1 cellular context compared by ENCODE assay signal in genomic region chr20:44885392-44886275, GRCh38.
A peak's percentile ranks its signal among the peaks of the same experiment; 100 is the strongest.
TF ChIP-seq lines count a peak whose summit lies in the region.

TSS of gene YWHAB (plus strand) at chr20:44885705. CDS start at chr20:44901534, 15,829 bp downstream.

TF ChIP-seq in HepG2, 621 proteins besides CTCF, POLR2A, EP300 and RAD21 (continued from another document and continues in another):
- TF ChIP-seq CSRNP2 (CRISPR knock-in tag; conservative IDR thresholded peaks at IDR 0.05; ENCODE audit: low read depth) (no peak), JDP2 (CRISPR knock-in tag; IDR thresholded peaks at IDR 0.05; ENCODE audit: borderline replicate concordance) (no peak), ZNF354B (CRISPR knock-in tag; IDR thresholded peaks at IDR 0.05) (no peak), SMAD3 (CRISPR knock-in tag; IDR thresholded peaks at IDR 0.05) (no peak), MLXIP (CRISPR knock-in tag; IDR thresholded peaks at IDR 0.05; ENCODE audit: borderline replicate concordance) (peak; percentile 35; the same call in 1 of the 2 replicates), ZSCAN20 (CRISPR knock-in tag; IDR thresholded peaks at IDR 0.05; ENCODE audit: borderline replicate concordance) (peak; percentile 84; the same call in 1 of the 2 replicates), ZNF572 (CRISPR knock-in tag; IDR thresholded peaks at IDR 0.05) (peak; percentile 94; the same call in 1 of the 2 replicates), ZNF12 (CRISPR knock-in tag; IDR thresholded peaks at IDR 0.05) (no peak), ZNF691 (CRISPR knock-in tag; IDR thresholded peaks at IDR 0.05; ENCODE audit: borderline replicate concordance, low read depth) (peak; percentile 83; the same call in 1 of the 2 replicates), ISX (CRISPR knock-in tag; conservative IDR thresholded peaks at IDR 0.05) (no peak), SP4 (CRISPR knock-in tag; IDR thresholded peaks at IDR 0.05) (peak; percentile 96), KDM2A (CRISPR knock-in tag; IDR thresholded peaks at IDR 0.05; ENCODE audit: borderline replicate concordance, low read depth) (peak; percentile 95), ZSCAN31 (CRISPR knock-in tag; IDR thresholded peaks at IDR 0.05; ENCODE audit: low read depth) (peak; percentile 46; the same call in 1 of the 2 replicates), ZBTB7B (CRISPR knock-in tag; IDR thresholded peaks at IDR 0.05) (peak; percentile 81), TAF1 (CRISPR knock-in tag; IDR thresholded peaks at IDR 0.05) (peak; percentile 93), DNMT1 (CRISPR knock-in tag; IDR thresholded peaks at IDR 0.05) (peak; percentile 59), HNRNPL (IDR thresholded peaks at IDR 0.05; ENCODE audit: low read depth, low read length) (0 out of 2 replicates have a peak, but pooled peaks have one; percentile 16), ARNT2 (CRISPR knock-in tag; IDR thresholded peaks at IDR 0.05; ENCODE audit: low read depth) (peak; percentile 92), MAF1 (CRISPR knock-in tag; IDR thresholded peaks at IDR 0.05; ENCODE audit: borderline replicate concordance) (no peak), ZNF775 (CRISPR knock-in tag; IDR thresholded peaks at IDR 0.05; ENCODE audit: borderline replicate concordance) (no peak), NCOR1 (IDR thresholded peaks at IDR 0.05; ENCODE audit: borderline replicate concordance, low read length) (no peak), MAX (IDR thresholded peaks at IDR 0.05) (peak; percentile 74), ARID4A (CRISPR knock-in tag; IDR thresholded peaks at IDR 0.05; ENCODE audit: borderline replicate concordance) (peak; percentile 97), CEBPG (CRISPR knock-in tag; IDR thresholded peaks at IDR 0.05) (peak; percentile 90), PHB2 (IDR thresholded peaks at IDR 0.05; ENCODE audit: partially characterized antibody) (no peak), ZNF317 (CRISPR knock-in tag; IDR thresholded peaks at IDR 0.05) (peak; percentile 90), IKZF1 (IDR thresholded peaks at IDR 0.05) (no peak), MEIS2 (CRISPR knock-in tag; IDR thresholded peaks at IDR 0.05) (peak; percentile 22; the same call in 1 of the 2 replicates), ZNF143 (CRISPR knock-in tag; IDR thresholded peaks at IDR 0.05) (peak; percentile 29; the same call in 1 of the 2 replicates), NCOA2 (CRISPR knock-in tag; IDR thresholded peaks at IDR 0.05) (no peak; the same call in none of the 2 replicates), NCOA1 (CRISPR knock-in tag; IDR thresholded peaks at IDR 0.05) (no peak), GPN1 (CRISPR knock-in tag; IDR thresholded peaks at IDR 0.05; ENCODE audit: borderline replicate concordance) (no peak), FOXJ3 (CRISPR knock-in tag; IDR thresholded peaks at IDR 0.05; ENCODE audit: borderline replicate concordance) (no peak), NR2F6 (IDR thresholded peaks at IDR 0.05) (no peak), NR2F6 (CRISPR knock-in tag; IDR thresholded peaks at IDR 0.05) (peak; percentile 69; the same call in 1 of the 2 replicates), YY1 (IDR thresholded peaks at IDR 0.05; ENCODE audit: insufficient read depth, insufficient replicate concordance, low read depth, low read length) (peak; percentile 85), DNMT3B (CRISPR knock-in tag; conservative IDR thresholded peaks at IDR 0.05) (no peak; the same call in 1 of the 2 replicates), POGK (CRISPR knock-in tag; conservative IDR thresholded peaks at IDR 0.05) (peak; percentile 94), FOSL2 (CRISPR knock-in tag; IDR thresholded peaks at IDR 0.05) (peak; percentile 69), ZNF766 (CRISPR knock-in tag; IDR thresholded peaks at IDR 0.05; ENCODE audit: borderline replicate concordance) (no peak), NR1H2 (CRISPR knock-in tag; IDR thresholded peaks at IDR 0.05; ENCODE audit: borderline replicate concordance, low read depth) (0 out of 2 replicates have a peak, but pooled peaks have one; percentile 44), ZNF644 (CRISPR knock-in tag; IDR thresholded peaks at IDR 0.05; ENCODE audit: low read depth) (0 out of 2 replicates have a peak, but pooled peaks have one; percentile 45), MYPOP (CRISPR knock-in tag; IDR thresholded peaks at IDR 0.05) (no peak)
- TF ChIP-seq, protein P1, sequence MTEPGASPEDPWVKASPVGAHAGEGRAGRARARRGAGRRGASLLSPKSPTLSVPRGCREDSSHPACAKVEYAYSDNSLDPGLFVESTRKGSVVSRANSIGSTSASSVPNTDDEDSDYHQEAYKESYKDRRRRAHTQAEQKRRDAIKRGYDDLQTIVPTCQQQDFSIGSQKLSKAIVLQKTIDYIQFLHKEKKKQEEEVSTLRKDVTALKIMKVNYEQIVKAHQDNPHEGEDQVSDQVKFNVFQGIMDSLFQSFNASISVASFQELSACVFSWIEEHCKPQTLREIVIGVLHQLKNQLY (CRISPR knock-in tag; IDR thresholded peaks at IDR 0.05) = no peak
- TF ChIP-seq, protein P2, sequence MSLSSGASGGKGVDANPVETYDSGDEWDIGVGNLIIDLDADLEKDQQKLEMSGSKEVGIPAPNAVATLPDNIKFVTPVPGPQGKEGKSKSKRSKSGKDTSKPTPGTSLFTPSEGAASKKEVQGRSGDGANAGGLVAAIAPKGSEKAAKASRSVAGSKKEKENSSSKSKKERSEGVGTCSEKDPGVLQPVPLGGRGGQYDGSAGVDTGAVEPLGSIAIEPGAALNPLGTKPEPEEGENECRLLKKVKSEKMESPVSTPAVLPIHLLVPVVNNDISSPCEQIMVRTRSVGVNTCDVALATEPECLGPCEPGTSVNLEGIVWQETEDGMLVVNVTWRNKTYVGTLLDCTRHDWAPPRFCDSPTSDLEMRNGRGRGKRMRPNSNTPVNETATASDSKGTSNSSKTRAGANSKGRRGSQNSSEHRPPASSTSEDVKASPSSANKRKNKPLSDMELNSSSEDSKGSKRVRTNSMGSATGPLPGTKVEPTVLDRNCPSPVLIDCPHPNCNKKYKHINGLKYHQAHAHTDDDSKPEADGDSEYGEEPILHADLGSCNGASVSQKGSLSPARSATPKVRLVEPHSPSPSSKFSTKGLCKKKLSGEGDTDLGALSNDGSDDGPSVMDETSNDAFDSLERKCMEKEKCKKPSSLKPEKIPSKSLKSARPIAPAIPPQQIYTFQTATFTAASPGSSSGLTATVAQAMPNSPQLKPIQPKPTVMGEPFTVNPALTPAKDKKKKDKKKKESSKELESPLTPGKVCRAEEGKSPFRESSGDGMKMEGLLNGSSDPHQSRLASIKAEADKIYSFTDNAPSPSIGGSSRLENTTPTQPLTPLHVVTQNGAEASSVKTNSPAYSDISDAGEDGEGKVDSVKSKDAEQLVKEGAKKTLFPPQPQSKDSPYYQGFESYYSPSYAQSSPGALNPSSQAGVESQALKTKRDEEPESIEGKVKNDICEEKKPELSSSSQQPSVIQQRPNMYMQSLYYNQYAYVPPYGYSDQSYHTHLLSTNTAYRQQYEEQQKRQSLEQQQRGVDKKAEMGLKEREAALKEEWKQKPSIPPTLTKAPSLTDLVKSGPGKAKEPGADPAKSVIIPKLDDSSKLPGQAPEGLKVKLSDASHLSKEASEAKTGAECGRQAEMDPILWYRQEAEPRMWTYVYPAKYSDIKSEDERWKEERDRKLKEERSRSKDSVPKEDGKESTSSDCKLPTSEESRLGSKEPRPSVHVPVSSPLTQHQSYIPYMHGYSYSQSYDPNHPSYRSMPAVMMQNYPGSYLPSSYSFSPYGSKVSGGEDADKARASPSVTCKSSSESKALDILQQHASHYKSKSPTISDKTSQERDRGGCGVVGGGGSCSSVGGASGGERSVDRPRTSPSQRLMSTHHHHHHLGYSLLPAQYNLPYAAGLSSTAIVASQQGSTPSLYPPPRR (CRISPR knock-in tag; IDR thresholded peaks at IDR 0.05; ENCODE audit: borderline replicate concordance) = no peak
